Comparison of ENCODE assay signal across 8 cellular contexts in genomic region chr6:157240059-157240959, GRCh38.
A peak's percentile ranks its signal among the peaks of the same experiment; 100 is the strongest.
DNase-seq lines count a peak whose midpoint lies in the region; ATAC-seq and TF ChIP-seq lines count a peak whose summit lies in the region.

No MANE protein-coding gene starts in this region.

- no peak for TF ChIP-seq CTCF in activated CD8-positive, alpha-beta T cell treated with anti-CD3 and anti-CD28 coated beads for 36 hours (IDR thresholded peaks at IDR 0.05)
- TF ChIP-seq CTCF in RWPE2 (IDR thresholded peaks at IDR 0.05; ENCODE audit: poor library complexity, severe bottlenecking) (no peak), smooth muscle cell (IDR thresholded peaks at IDR 0.05; ENCODE audit: borderline replicate concordance, insufficient read depth, poor library complexity, severe bottlenecking) (no peak)

- no peak for DNase-seq in activated CD8-positive, alpha-beta T cell treated with anti-CD3 and anti-CD28 coated beads, Interleukin-2, amount 10 ng/mL, durations not matched to agents 7 days and 5 days
- DNase-seq in activated CD8-positive, alpha-beta T cell treated with anti-CD3 and anti-CD28 coated beads for 36 hours, result no peak
- no peak for DNase-seq in RWPE2 (ENCODE audit: low spot score)
- peak; percentile 64 for DNase-seq in left cardiac atrium
- DNase-seq in smooth muscle cell (lab: John Stamatoyannopoulos, UW; ENCODE audit: unreplicated experiment), result peak; percentile 32
- no peak for DNase-seq in G401 (ENCODE audit: low spot score)
- DNase-seq in cerebellum (ENCODE audit: low spot score), result no peak

- peak overlapping the region; percentile 37 for H3K4me3 Mint-ChIP-seq in activated CD8-positive, alpha-beta T cell treated with anti-CD3 and anti-CD28 coated beads, Interleukin-2, amount 10 ng/mL, durations not matched to agents 7 days and 5 days
- no peak overlapping the region for H3K4me3 Mint-ChIP-seq in activated CD8-positive, alpha-beta T cell treated with anti-CD3 and anti-CD28 coated beads for 36 hours

- H3K79me2 ChIP-seq in smooth muscle cell (ENCODE audit: low read depth), result no peaks in the 10 kb centered on the region

- H3K9me3 Mint-ChIP-seq in activated CD8-positive, alpha-beta T cell treated with anti-CD3 and anti-CD28 coated beads, Interleukin-2, amount 10 ng/mL, durations not matched to agents 7 days and 5 days (ENCODE audit: insufficient read depth), result no peaks in the 10 kb centered on the region
- no peaks in the 10 kb centered on the region for H3K9me3 Mint-ChIP-seq in activated CD8-positive, alpha-beta T cell treated with anti-CD3 and anti-CD28 coated beads for 36 hours

- H3K27ac ChIP-seq in RWPE2 (ENCODE audit: poor library complexity, severe bottlenecking) (no peak overlapping the region), smooth muscle cell (ENCODE audit: low read depth) (peak overlapping the region; percentile 0)

- H3K36me3 Mint-ChIP-seq in activated CD8-positive, alpha-beta T cell treated with anti-CD3 and anti-CD28 coated beads, Interleukin-2, amount 10 ng/mL, durations not matched to agents 7 days and 5 days (ENCODE audit: low read depth), result no peaks in the 10 kb centered on the region
- H3K36me3 Mint-ChIP-seq in activated CD8-positive, alpha-beta T cell treated with anti-CD3 and anti-CD28 coated beads for 36 hours (ENCODE audit: low read depth), result peaks cover 1% of the 10 kb centered on the region

- 28% methylated on average over 27 of the region's 28 CpGs for WGBS in smooth muscle cell (ENCODE audit: low lambda C conversion rate)

- H3K36me3 ChIP-seq in RWPE2 (ENCODE audit: low read depth) (no peaks in the 10 kb centered on the region), smooth muscle cell (ENCODE audit: low read depth) (no peaks in the 10 kb centered on the region)

- H3K4me2 ChIP-seq in smooth muscle cell, result peak overlapping the region; percentile 83

- H3K27me3 Mint-ChIP-seq in activated CD8-positive, alpha-beta T cell treated with anti-CD3 and anti-CD28 coated beads, Interleukin-2, amount 10 ng/mL, durations not matched to agents 7 days and 5 days (ENCODE audit: low read depth), result peaks cover 42% of the 10 kb centered on the region
- H3K27me3 Mint-ChIP-seq in activated CD8-positive, alpha-beta T cell treated with anti-CD3 and anti-CD28 coated beads for 36 hours, result peaks cover 19% of the 10 kb centered on the region

- POLR2A ChIA-PET in activated CD8-positive, alpha-beta T cell treated with anti-CD3 and anti-CD28 coated beads, Interleukin-2, amount 10 ng/mL, durations not matched to agents 7 days and 5 days (lab: Charles Lee), result no interaction called here
- POLR2A ChIA-PET in activated CD8-positive, alpha-beta T cell treated with anti-CD3 and anti-CD28 coated beads for 36 hours (lab: Charles Lee), result no interaction called here

- CTCF ChIA-PET in activated CD8-positive, alpha-beta T cell treated with anti-CD3 and anti-CD28 coated beads, Interleukin-2, amount 10 ng/mL, durations not matched to agents 7 days and 5 days (lab: Charles Lee), result no interaction called here
- CTCF ChIA-PET in activated CD8-positive, alpha-beta T cell treated with anti-CD3 and anti-CD28 coated beads for 36 hours (lab: Charles Lee), result no interaction called here

- H3K27me3 ChIP-seq in RWPE2 (ENCODE audit: insufficient read depth, poor library complexity, severe bottlenecking) (peaks cover 18% of the 10 kb centered on the region), smooth muscle cell (ENCODE audit: low read depth) (peaks cover 27% of the 10 kb centered on the region)

- H3K4me3 ChIP-seq in RWPE2 (ENCODE audit: severe bottlenecking) (no peak overlapping the region), smooth muscle cell (peak overlapping the region; percentile 35)

- peak overlapping the region; percentile 66 for H3K27ac Mint-ChIP-seq in activated CD8-positive, alpha-beta T cell treated with anti-CD3 and anti-CD28 coated beads, Interleukin-2, amount 10 ng/mL, durations not matched to agents 7 days and 5 days
- no peak overlapping the region for H3K27ac Mint-ChIP-seq in activated CD8-positive, alpha-beta T cell treated with anti-CD3 and anti-CD28 coated beads for 36 hours

- H3K4me1 ChIP-seq in RWPE2 (ENCODE audit: insufficient read depth, poor library complexity, severe bottlenecking) (peaks cover 10% of the 10 kb centered on the region), smooth muscle cell (ENCODE audit: low read depth) (peaks cover 7% of the 10 kb centered on the region)

- peaks cover 3% of the 10 kb centered on the region for H3K9me3 ChIP-seq in RWPE2 (ENCODE audit: severe bottlenecking)
- no peaks in the 10 kb centered on the region for H3K9me3 ChIP-seq in smooth muscle cell (replicated peaks; ENCODE audit: low read depth)

- in situ Hi-C loops in G401 (cut with HindIII; ENCODE audit: low sequenced_read_pairs), result no loop called here

- H3K4me1 Mint-ChIP-seq in activated CD8-positive, alpha-beta T cell treated with anti-CD3 and anti-CD28 coated beads, Interleukin-2, amount 10 ng/mL, durations not matched to agents 7 days and 5 days (ENCODE audit: low read depth), result peaks cover 21% of the 10 kb centered on the region
- H3K4me1 Mint-ChIP-seq in activated CD8-positive, alpha-beta T cell treated with anti-CD3 and anti-CD28 coated beads for 36 hours (ENCODE audit: low read depth), result peaks cover 7% of the 10 kb centered on the region

- H3K9ac ChIP-seq in smooth muscle cell (ENCODE audit: low read depth), result no peak overlapping the region

- H4K20me1 ChIP-seq in smooth muscle cell (ENCODE audit: low read depth), result no peaks in the 10 kb centered on the region

- no peak for ATAC-seq in activated CD8-positive, alpha-beta T cell treated with anti-CD3 and anti-CD28 coated beads, Interleukin-2, amount 10 ng/mL, durations not matched to agents 7 days and 5 days
- no peak for ATAC-seq in activated CD8-positive, alpha-beta T cell treated with anti-CD3 and anti-CD28 coated beads for 36 hours
- ATAC-seq in RWPE2 (ENCODE audit: low read depth) (peak; percentile 39), left cardiac atrium (peak; percentile 5 to 55), GM21737 (IDR thresholded peaks at IDR 0.05; ENCODE audit: unreplicated experiment) (no peak)

- H2AFZ ChIP-seq in smooth muscle cell (ENCODE audit: low read depth), result no peak overlapping the region

- intact Hi-C loops in activated CD8-positive, alpha-beta T cell treated with anti-CD3 and anti-CD28 coated beads for 36 hours (cut with micrococcal nuclease), result no loop called here
- intact Hi-C loops in left cardiac atrium (cut with DNase I), result no loop called here

- no peaks in the 10 kb centered on the region for H3F3A ChIP-seq in smooth muscle cell (ENCODE audit: low read depth)

Comparison
In these comparisons a context has a peak if more than half of its experiments do, and no peak if none do; other contexts are left out.
1. ATAC-seq: peak in RWPE2 (single experiment) and left cardiac atrium (2 of 2); none in activated CD8-positive, alpha-beta T cell treated with anti-CD3 and anti-CD28 coated beads, Interleukin-2, amount 10 ng/mL, durations not matched to agents 7 days and 5 days (single experiment), activated CD8-positive, alpha-beta T cell treated with anti-CD3 and anti-CD28 coated beads for 36 hours (single experiment) and GM21737 (single experiment).
2. DNase-seq: peak in left cardiac atrium (single experiment) and smooth muscle cell (single experiment); none in activated CD8-positive, alpha-beta T cell treated with anti-CD3 and anti-CD28 coated beads, Interleukin-2, amount 10 ng/mL, durations not matched to agents 7 days and 5 days (single experiment), activated CD8-positive, alpha-beta T cell treated with anti-CD3 and anti-CD28 coated beads for 36 hours (single experiment), RWPE2 (single experiment), G401 (single experiment) and cerebellum (single experiment).